In genomic region chr22:50783881-50784277, GRCh38 we compare ENCODE assay signal across 9 cellular contexts. TPM values are rescaled to one million over a fixed set of nuclear protein-coding genes. Genes with fewer than 3 reads are reported as not detected.
A peak's percentile ranks its signal among the peaks of the same experiment; 100 is the strongest.
DNase-seq lines count a peak whose midpoint lies in the region; ATAC-seq, FAIRE-seq and TF ChIP-seq lines count a peak whose summit lies in the region.
"Not testable (repeated sequence)": the region's sequence is repeated elsewhere in the genome, so short reads cannot be mapped to it uniquely, and the experiment has no call there.
"Had no signal": no experiment of that assay in that cellular context is flagged by ENCODE, and none has a peak within 500 bp of the region (broad histone marks: within the 10 kb centered on the region; RNA-seq: fewer than 3 reads in every experiment).

No MANE protein-coding gene starts in this region.

- H3K79me2 ChIP-seq in parathyroid adenoma, result not testable (repeated sequence)

- H2BK5ac ChIP-seq in IMR-90 (ENCODE audit: low read depth, low read length, poor library complexity, severe bottlenecking), result peak overlapping the region; percentile 33

- H3K27me3 ChIP-seq in IMR-90 (ENCODE audit: control insufficient read depth, insufficient read depth, low read length); colonic mucosa; parathyroid adenoma (ENCODE audit: control insufficient read depth, insufficient read depth, low read length): not testable (repeated sequence)

- H3K4me3 ChIP-seq in A549, result peak overlapping the region; percentile 51
- peak overlapping the region; percentile 77 for H3K4me3 ChIP-seq in IMR-90 (ENCODE audit: insufficient read depth, low read depth, low read length)
- peak overlapping the region; percentile 52 for H3K4me3 ChIP-seq in colonic mucosa
- peak overlapping the region; percentile 40 for H3K4me3 ChIP-seq in iPS-18c (ENCODE audit: insufficient read depth, low read depth, low read length)
- H3K4me3 ChIP-seq in parathyroid adenoma (ENCODE audit: low read depth, low read length), result peak overlapping the region; percentile 59

- peak overlapping the region; percentile 5; the same call in 1 of the 2 replicates for H2AK5ac ChIP-seq in IMR-90 (ENCODE audit: low read depth, low read length)

- not testable (repeated sequence) for H3K18ac ChIP-seq in IMR-90 (ENCODE audit: low read depth, low read length)

- H3K4me3 Mint-ChIP-seq in activated CD4-positive, alpha-beta T cell treated with anti-CD3 and anti-CD28 coated beads, Interleukin-2, amount 10 ng/mL, durations not matched to agents 7 days and 5 days, result peak overlapping the region; percentile 82

- not testable (repeated sequence) for FAIRE-seq in A549 (lab: Jason Lieb, UNC)

- not testable (repeated sequence) for H4K20me1 ChIP-seq in IMR-90 (ENCODE audit: insufficient read depth, low read length)

- H4K8ac ChIP-seq in IMR-90 (ENCODE audit: low read depth in 2 of 2, low read length in 2 of 2), result peak overlapping the region; percentile 73 to 74; a peak in 2 of 4 replicates

- H3K27ac ChIP-seq in A549, result peak overlapping the region; percentile 63 to 77
- peak overlapping the region; percentile 42 for H3K27ac ChIP-seq in IMR-90 (ENCODE audit: insufficient read depth, low read length)
- H3K27ac ChIP-seq in colonic mucosa, parathyroid adenoma: not testable (repeated sequence)

- H2BK120ac ChIP-seq in IMR-90 (ENCODE audit: low read depth, low read length), result not testable (repeated sequence)

- H3K9me1 ChIP-seq in IMR-90 (ENCODE audit: insufficient read depth, low read length), result not testable (repeated sequence)

- H3K23ac ChIP-seq in IMR-90 (ENCODE audit: low read depth, low read length), result peak overlapping the region; percentile 15; the same call in 1 of the 2 replicates

- H3K27me3 Mint-ChIP-seq in activated CD4-positive, alpha-beta T cell treated with anti-CD3 and anti-CD28 coated beads, Interleukin-2, amount 10 ng/mL, durations not matched to agents 7 days and 5 days, result not testable (repeated sequence)

- not testable (repeated sequence) for H2BK15ac ChIP-seq in IMR-90 (ENCODE audit: low read depth, low read length)

- no CpG with 5 or more reads among the region's 16 CpGs for WGBS in A549 (ENCODE audit: missing lambda C conversion rate)
- WGBS in IMR-90 (ENCODE audit: extremely low coverage in 2 of 2, insufficient read length in 1 of 2), 2 experiments, result 0% methylated on average over 1 of the region's 16 CpGs; no CpG with 5 or more reads in 1 of the 2 experiments

- not testable (repeated sequence) for H3K9me3 Mint-ChIP-seq in activated CD4-positive, alpha-beta T cell treated with anti-CD3 and anti-CD28 coated beads, Interleukin-2, amount 10 ng/mL, durations not matched to agents 7 days and 5 days

- not testable (repeated sequence) for TF ChIP-seq CTCF in A549 (IDR thresholded peaks at IDR 0.05); IMR-90 (conservative IDR thresholded peaks at IDR 0.05; ENCODE audit: low read depth, low read length); colonic mucosa (IDR thresholded peaks at IDR 0.05); parathyroid adenoma (IDR thresholded peaks at IDR 0.05)

- peak overlapping the region; percentile 48 for H3K4ac ChIP-seq in IMR-90 (ENCODE audit: low read depth, low read length)

- CTCF ChIA-PET in A549 (lab: Yijun Ruan, JAX); IMR-90 (lab: Yijun Ruan, JAX); activated CD4-positive, alpha-beta T cell treated with anti-CD3 and anti-CD28 coated beads, Interleukin-2, amount 10 ng/mL, durations not matched to agents 7 days and 5 days (lab: Charles Lee): not testable (repeated sequence)

- not testable (repeated sequence) for TF ChIP-seq RAD21 in A549 (conservative IDR thresholded peaks at IDR 0.05 in 1 of 2, IDR thresholded peaks at IDR 0.05 in 1 of 2); IMR-90 (IDR thresholded peaks at IDR 0.05; ENCODE audit: low read length)

- intact Hi-C loops in IMR-90 (cut with micrococcal nuclease); colonic mucosa (cut with DNase I): not testable (repeated sequence)

- not testable (repeated sequence) for H3K36me3 Mint-ChIP-seq in activated CD4-positive, alpha-beta T cell treated with anti-CD3 and anti-CD28 coated beads, Interleukin-2, amount 10 ng/mL, durations not matched to agents 7 days and 5 days (ENCODE audit: low read depth)

- in situ Hi-C loops in IMR-90 (cut with MboI; ENCODE audit: low sequenced_read_pairs), result not testable (repeated sequence)

- H4K5ac ChIP-seq in IMR-90 (ENCODE audit: low read depth, low read length), result peak overlapping the region; percentile 22

- peak overlapping the region; percentile 88 for H3K27ac Mint-ChIP-seq in activated CD4-positive, alpha-beta T cell treated with anti-CD3 and anti-CD28 coated beads, Interleukin-2, amount 10 ng/mL, durations not matched to agents 7 days and 5 days

- not testable (repeated sequence) for BruUV-seq in IMR-90 (replicated peaks; lab: Mats Ljungman, UMichigan)

- H3K79me1 ChIP-seq in IMR-90 (ENCODE audit: low read depth in 1 of 2, low read length in 2 of 2), result peaks cover 3 to 12% of the 10 kb centered on the region in 2 experiments; a peak in 3 of 4 replicates

- dilution Hi-C loops in IMR-90 (cut with HindIII; ENCODE audit: low sequenced_read_pairs, unreplicated experiment), result not testable (repeated sequence)

- not testable (repeated sequence) for H2AFZ ChIP-seq in IMR-90 (replicated peaks; ENCODE audit: low read length, poor library complexity)
- H2AFZ ChIP-seq in parathyroid adenoma, result peak overlapping the region; percentile 38

- POLR2A ChIA-PET in A549 (lab: Yijun Ruan, JAX); IMR-90 (lab: Charles Lee; ENCODE audit: unreplicated experiment); activated CD4-positive, alpha-beta T cell treated with anti-CD3 and anti-CD28 coated beads, Interleukin-2, amount 10 ng/mL, durations not matched to agents 7 days and 5 days (lab: Charles Lee): not testable (repeated sequence)

- not testable (repeated sequence) for H3K4me1 ChIP-seq in A549; IMR-90 (ENCODE audit: control insufficient read depth, insufficient read depth, low read length); colonic mucosa; parathyroid adenoma

- H3K4me2 ChIP-seq in A549, result peak overlapping the region; percentile 63
- peak overlapping the region; percentile 95 for H3K4me2 ChIP-seq in IMR-90 (ENCODE audit: low read depth, low read length)
- peak overlapping the region; percentile 55 for H3K4me2 ChIP-seq in parathyroid adenoma (ENCODE audit: low read length)

- H2AK9ac ChIP-seq in IMR-90 (replicated peaks; ENCODE audit: low read depth, low read length, poor library complexity), result not testable (repeated sequence)

- TF ChIP-seq EP300 in A549 (IDR thresholded peaks at IDR 0.05), result not testable (repeated sequence)

- H3K14ac ChIP-seq in IMR-90 (replicated peaks; ENCODE audit: low read depth, low read length), result peak overlapping the region; percentile 58; the same call in 1 of the 2 replicates

- ATAC-seq in A549 (peak; percentile 57 to 68), GM18909 (IDR thresholded peaks at IDR 0.05; ENCODE audit: poor library complexity, unreplicated experiment) (peak; percentile 28), HG02678 (IDR thresholded peaks at IDR 0.05; ENCODE audit: unreplicated experiment) (peak; percentile 33), IMR-90 (ENCODE audit: low read depth) (peak; percentile 4)

- H3K9me3 ChIP-seq in A549; IMR-90 (ENCODE audit: control insufficient read depth, insufficient read depth, low read length); colonic mucosa; iPS-18c (ENCODE audit: control insufficient read depth, insufficient read depth, low read length); parathyroid adenoma (ENCODE audit: control insufficient read depth, low read length): not testable (repeated sequence)

- H2BK20ac ChIP-seq in IMR-90 (ENCODE audit: low read depth, low read length), result not testable (repeated sequence)

- TF ChIP-seq POLR2A in A549 (IDR thresholded peaks at IDR 0.05; ENCODE audit: low read length); IMR-90 (IDR thresholded peaks at IDR 0.05; ENCODE audit: low read depth, low read length): not testable (repeated sequence)

- H4K91ac ChIP-seq in IMR-90 (ENCODE audit: insufficient read depth, low read depth, low read length), result peak overlapping the region; percentile 39; the same call in 1 of the 2 replicates

- 0 out of 2 replicates have a peak overlapping the region, but pooled peaks have one; percentile 16 for H3K56ac ChIP-seq in IMR-90 (ENCODE audit: extremely low read depth, insufficient read depth, low read length)

- peaks cover 16% of the 10 kb centered on the region for H3K4me1 Mint-ChIP-seq in activated CD4-positive, alpha-beta T cell treated with anti-CD3 and anti-CD28 coated beads, Interleukin-2, amount 10 ng/mL, durations not matched to agents 7 days and 5 days

- DNase-seq in A549 (ENCODE audit: low read depth in 1 of 2, low spot score in 1 of 2); IMR-90; colonic mucosa: not testable (repeated sequence)
- peak; percentile 10 for DNase-seq in activated CD4-positive, alpha-beta T cell treated with anti-CD3 and anti-CD28 coated beads, Interleukin-2, amount 10 ng/mL, durations not matched to agents 7 days and 5 days

- not testable (repeated sequence) for H3K36me3 ChIP-seq in IMR-90 (ENCODE audit: control insufficient read depth, insufficient read depth, low read length); colonic mucosa; parathyroid adenoma (ENCODE audit: control insufficient read depth, insufficient read depth, low read length)

- H3K9ac ChIP-seq in IMR-90 (ENCODE audit: low read depth, low read length), result peak overlapping the region; percentile 60
- H3K9ac ChIP-seq in colonic mucosa (ENCODE audit: low read depth in 2 of 2, low read length in 2 of 2); parathyroid adenoma: not testable (repeated sequence)

RNA-seq across cellular contexts. Expression of gene RABL2B, which starts 0.4 kb away (rescaled TPM):
- polyA plus RNA-seq in A549 (2011; rRNA removed) (32.6 and 35.7 TPM in 2 replicates), A549 (2017; fragmentation: RNase III; extraction: RNeasy Plus Mini Kit Qiagen cat#74134 plus additional on column Dnase treatment) (22.1 to 25.5 TPM (median 24.0 TPM) in 3 replicates), IMR-90 (2012; rRNA removed) (23.1 and 23.3 TPM in 2 replicates)
- 27.2 and 31.3 TPM in 2 replicates for polyA plus RNA-seq in A549 (2012; cell fraction: cytosol; rRNA removed)
- 45.1 and 56.9 TPM in 2 replicates for polyA plus RNA-seq in A549 (2012; cell fraction: nucleus; rRNA removed)
- 19.5 and 29.8 TPM in 2 replicates for polyA minus RNA-seq in A549 (2011; rRNA and poly(A)+ RNA removed)
- total RNA-seq in IMR-90 (2012; rRNA removed) (8.4 and 8.6 TPM in 2 replicates), colonic mucosa (10 to 100 TPM; 14.3 to 23.9 TPM)
- polyA plus RNA-seq in IMR-90 (2012; cell fraction: cytosol; rRNA removed), result 17.6 and 22.7 TPM in 2 replicates
- 69.7 and 112 TPM in 2 replicates for polyA plus RNA-seq in IMR-90 (2012; cell fraction: nucleus; rRNA removed; ENCODE audit: low replicate concordance)
- 10 to 100 TPM; 28.2 to 29.0 TPM for total RNA-seq in activated CD4-positive, alpha-beta T cell treated with anti-CD3 and anti-CD28 coated beads, Interleukin-2, amount 10 ng/mL, durations not matched to agents 7 days and 5 days

RNA-seq across cellular contexts. Expression of gene ACR, which starts 45.9 kb away (rescaled TPM):
- not detected in 2 replicates for polyA plus RNA-seq in A549 (2011; rRNA removed)
- not detected in 2 replicates for polyA plus RNA-seq in A549 (2012; cell fraction: cytosol; rRNA removed)
- not detected in 2 replicates for polyA plus RNA-seq in A549 (2012; cell fraction: nucleus; rRNA removed)
- polyA plus RNA-seq in A549 (2017; fragmentation: RNase III; extraction: RNeasy Plus Mini Kit Qiagen cat#74134 plus additional on column Dnase treatment), result 0.11 TPM in 1 of 3 replicates, not detected in the others
- 0.34 TPM in 1 of 2 replicates, not detected in the other for polyA minus RNA-seq in A549 (2011; rRNA and poly(A)+ RNA removed)
- total RNA-seq in IMR-90 (2012; rRNA removed), result not detected in 2 replicates
- polyA plus RNA-seq in IMR-90 (2012; rRNA removed), result not detected in 2 replicates
- not detected in 2 replicates for polyA plus RNA-seq in IMR-90 (2012; cell fraction: cytosol; rRNA removed)
- 0.18 TPM in 1 of 2 replicates, not detected in the other for polyA plus RNA-seq in IMR-90 (2012; cell fraction: nucleus; rRNA removed; ENCODE audit: low replicate concordance)
- not detected for total RNA-seq in activated CD4-positive, alpha-beta T cell treated with anti-CD3 and anti-CD28 coated beads, Interleukin-2, amount 10 ng/mL, durations not matched to agents 7 days and 5 days
- total RNA-seq in colonic mucosa, result under 1 TPM; 0.77 to 0.80 TPM
- total RNA-seq: T-helper 1 cell treated with Interleukin-12 subunit alpha and Interleukin-12 subunit beta and Interleukin-4 antibody, amounts not matched to agents 30 ng/mL and 1 ng/mL, for 36 hours had no signal

Comparison
In these comparisons a context has a peak if more than half of its experiments do, and no peak if none do; other contexts are left out.
1. ATAC-seq: peak in every context shown above with its lines; median percentile 62 in A549; 33 in HG02678; 28 in GM18909; 4 in IMR-90.